ENCODE assay signal across 8 cellular contexts in genomic region chr19:43087702-43088340, GRCh38. TPM values are rescaled to one million over a fixed set of nuclear protein-coding genes. Genes with fewer than 3 reads are reported as not detected.
A peak's percentile ranks its signal among the peaks of the same experiment; 100 is the strongest.
DNase-seq lines count a peak whose midpoint lies in the region; ATAC-seq and TF ChIP-seq lines count a peak whose summit lies in the region.
"Not testable (repeated sequence)": the region's sequence is repeated elsewhere in the genome, so short reads cannot be mapped to it uniquely, and the experiment has no call there.

No MANE protein-coding gene starts in this region.

- not testable (repeated sequence) for H3K9ac ChIP-seq in fibroblast of lung (ENCODE audit: insufficient read depth, low read length)

- H2AFZ ChIP-seq in fibroblast of lung (ENCODE audit: low read length): not testable (repeated sequence)

- peak; percentile 44 for DNase-seq in AG09319 (ENCODE audit: extremely low read depth, low read depth)
- not testable (repeated sequence) for DNase-seq in GM20000 (ENCODE audit: low spot score)
- DNase-seq in NCI-H1417 (lab: John Stamatoyannopoulos, UW): peak in 2 of 3 experiments; percentile 2 to 8
- DNase-seq in SK-MEL-5 (ENCODE audit: low read depth, low spot score): peak; percentile 54
- DNase-seq in activated naive CD4-positive, alpha-beta T cell treated with Interleukin-2 at 50 U/mL for 16 hours: peak; percentile 13
- DNase-seq in fibroblast of lung (ENCODE audit: low read depth in 2 of 2): peak; percentile 58 to 65
- DNase-seq in lower lobe of right lung: peak; percentile 67
- DNase-seq in stimulated activated CD4-positive, alpha-beta T cell treated with anti-CD3 and anti-CD28 coated beads, Interleukin-1b, Interleukin-23, amount 100 ng/mL, for 24 hours (ENCODE audit: low read depth in 4 of 4, low spot score in 1 of 4): peak in 3 of 4 experiments; percentile 4 to 27 (median 17)

- ATAC-seq in lower lobe of right lung: not testable (repeated sequence)

- H3K4me1 ChIP-seq in fibroblast of lung (ENCODE audit: control insufficient read depth, extremely low read depth, insufficient read depth, low read length); lower lobe of right lung: not testable (repeated sequence)

- intact Hi-C loops in lower lobe of right lung (cut with DNase I): not testable (repeated sequence)

- in situ Hi-C loops in SK-MEL-5 (cut with HindIII; ENCODE audit: low pct_unique_long_range_greater_than_20kb, low sequenced_read_pairs): not testable (repeated sequence)

- H3K36me3 ChIP-seq in fibroblast of lung (ENCODE audit: control insufficient read depth, insufficient read depth, low read length); lower lobe of right lung: not testable (repeated sequence)

- not testable (repeated sequence) for H3K4me2 ChIP-seq in fibroblast of lung (ENCODE audit: extremely low read depth, insufficient read depth, low read length)

- H3K27me3 ChIP-seq in fibroblast of lung (ENCODE audit: control insufficient read depth, insufficient read depth, low read length); lower lobe of right lung (ENCODE audit: low read depth): not testable (repeated sequence)

- peak; percentile 47 for TF ChIP-seq CTCF in AG09319 (IDR thresholded peaks at IDR 0.05; ENCODE audit: low read depth, low read length)
- peak; percentile 48 for TF ChIP-seq CTCF in GM20000 (IDR thresholded peaks at IDR 0.05; ENCODE audit: extremely low read depth, missing control alignments)
- TF ChIP-seq CTCF in fibroblast of lung (conservative IDR thresholded peaks at IDR 0.05 in 1 of 2, IDR thresholded peaks at IDR 0.05 in 1 of 2; ENCODE audit: low read depth in 1 of 2, low read length in 2 of 2): peak; percentile 47 to 52
- peak; percentile 48 for TF ChIP-seq CTCF in lower lobe of right lung (IDR thresholded peaks at IDR 0.05)

- not testable (repeated sequence) for H3K4me3 ChIP-seq in fibroblast of lung (replicated peaks in 1 of 4; ENCODE audit: control extremely low read depth in 1 of 4, insufficient read depth in 1 of 4, low read depth in 3 of 4, low read length in 4 of 4); lower lobe of right lung

- H4K20me1 ChIP-seq in fibroblast of lung (ENCODE audit: control insufficient read depth, extremely low read depth, insufficient read depth, low read length): not testable (repeated sequence)

- not testable (repeated sequence) for H3K27ac ChIP-seq in fibroblast of lung (ENCODE audit: insufficient read depth, low read length); lower lobe of right lung

- not testable (repeated sequence) for H3K9me3 ChIP-seq in fibroblast of lung (ENCODE audit: control insufficient read depth, insufficient read depth, low read depth, low read length); lower lobe of right lung

- not testable (repeated sequence) for H3K79me2 ChIP-seq in fibroblast of lung (ENCODE audit: control insufficient read depth, insufficient read depth, low read length)

RNA-seq across cellular contexts. Expression of gene PSG2, which starts 5.3 kb away (rescaled TPM):
- total RNA-seq in SK-MEL-5 (2014; rRNA removed; shearing (Covaris generic)): not detected in 2 replicates
- polyA plus RNA-seq in SK-MEL-5 (2015; cell fraction: cytosol; rRNA removed): not detected in 2 replicates
- polyA plus RNA-seq in SK-MEL-5 (2015; cell fraction: nucleus; rRNA removed): not detected in 2 replicates
- not detected in 2 replicates for total RNA-seq in fibroblast of lung
- polyA plus RNA-seq in fibroblast of lung: 1.5 and 2.1 TPM in 2 replicates
- 1.1 and 1.5 TPM in 2 replicates for polyA plus RNA-seq in fibroblast of lung (2012)
- 1.9 TPM in 1 of 2 replicates, not detected in the other for polyA minus RNA-seq in fibroblast of lung (ENCODE audit: low replicate concordance)
- not detected for total RNA-seq in lower lobe of right lung
